ENCODE assay signal across 15 cellular contexts in the genomic region with DNA sequence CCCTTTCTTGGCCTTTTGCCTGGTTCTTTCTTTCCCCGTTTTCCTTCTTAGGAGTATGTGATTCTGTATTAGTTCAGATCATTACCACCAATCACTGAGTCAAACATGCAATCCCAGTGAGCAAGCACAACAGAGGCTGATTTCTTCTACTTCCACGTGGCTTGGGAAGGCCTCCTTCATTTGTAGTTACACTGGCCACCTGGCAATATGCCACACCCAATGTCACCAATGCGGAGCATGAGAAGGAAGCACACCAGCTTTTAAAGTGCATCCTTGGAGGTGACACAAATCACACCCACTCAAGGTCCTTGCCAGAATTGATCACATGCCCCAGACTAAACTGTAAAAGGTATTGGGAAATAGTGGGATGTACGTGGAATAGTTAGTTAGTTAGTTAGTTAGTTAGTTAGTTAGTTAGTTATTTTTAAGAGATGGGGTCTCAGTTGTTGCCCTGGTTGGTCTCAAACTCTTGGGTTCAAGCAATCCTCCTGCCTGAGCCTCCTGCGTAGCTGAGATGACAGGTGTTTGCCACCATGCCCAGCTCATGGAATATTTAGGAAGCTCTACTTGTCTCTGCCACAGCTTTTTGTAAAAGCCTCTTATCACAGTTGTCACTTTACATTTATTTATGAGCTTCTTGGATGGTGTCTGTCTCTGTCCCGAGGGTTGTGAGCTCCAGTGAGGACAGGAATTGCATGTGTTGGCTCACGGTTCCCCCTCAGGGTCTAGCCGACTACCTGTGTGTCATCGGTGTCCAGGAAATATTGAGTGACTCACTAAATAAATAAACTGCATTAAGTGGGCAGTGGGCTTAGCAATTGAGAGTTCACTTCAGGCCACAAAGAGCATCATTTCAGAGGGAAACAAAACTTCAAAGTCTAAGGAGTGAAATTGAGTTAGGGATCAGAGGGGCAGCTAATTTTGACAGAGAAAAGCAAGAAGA. TPM values are rescaled to one million over a fixed set of nuclear protein-coding genes. Genes with fewer than 3 reads are reported as not detected.
DNase-seq lines count a peak whose midpoint lies in the region; ATAC-seq, FAIRE-seq and TF ChIP-seq lines count a peak whose summit lies in the region.
"Had no signal": no experiment of that assay in that cellular context is flagged by ENCODE, and none has a peak within 500 bp of the region (broad histone marks: within the 10 kb centered on the region; RNA-seq: fewer than 3 reads in every experiment).

No MANE protein-coding gene starts in this region.

- peak; percentile 82 for DNase-seq in A172 (ENCODE audit: low spot score)
- DNase-seq in H4 (ENCODE audit: low spot score), result peak; percentile 76
- DNase-seq in SW480 (ENCODE audit: low spot score), result peak; percentile 81
- peak; percentile 93 for DNase-seq in islet precursor cell
- no peak for DNase-seq in activated CD8-positive, alpha-beta T cell treated with anti-CD3 and anti-CD28 coated beads for 36 hours
- DNase-seq in H54 (ENCODE audit: insufficient read length, low spot score), result no peak
- DNase-seq in OCI-LY7 (ENCODE audit: low spot score), result no peak
- DNase-seq: aorta; CD4-positive, CD25-positive, alpha-beta regulatory T cell; heart right ventricle; naive thymus-derived CD8-positive, alpha-beta T cell; NCI-H2081 treated with DMSO at 0.1 percent for 48 hours; stimulated activated CD4-positive, alpha-beta T cell treated with anti-CD3 and anti-CD28 coated beads, Interleukin-4, amount 100 ng/mL, for 1 hour; thyroid gland had no signal

- BruUV-seq in OCI-LY7 (replicated peaks; lab: Mats Ljungman, UMichigan), result no TSS peak

- H3K27me3 Mint-ChIP-seq in activated CD8-positive, alpha-beta T cell treated with anti-CD3 and anti-CD28 coated beads for 36 hours, result no peaks in the 10 kb centered on the region
- H3K27me3 Mint-ChIP-seq: naive thymus-derived CD8-positive, alpha-beta T cell had no signal

- H3K9me3 Mint-ChIP-seq in activated CD8-positive, alpha-beta T cell treated with anti-CD3 and anti-CD28 coated beads for 36 hours, result no peaks in the 10 kb centered on the region
- H3K9me3 Mint-ChIP-seq: naive thymus-derived CD8-positive, alpha-beta T cell had no signal

- no peak for ATAC-seq in HG02759 (IDR thresholded peaks at IDR 0.05; ENCODE audit: unreplicated experiment)
- no peak for ATAC-seq in activated CD8-positive, alpha-beta T cell treated with anti-CD3 and anti-CD28 coated beads for 36 hours
- ATAC-seq: naive thymus-derived CD8-positive, alpha-beta T cell had no signal

- no peak overlapping the region for H3K27ac Mint-ChIP-seq in activated CD8-positive, alpha-beta T cell treated with anti-CD3 and anti-CD28 coated beads for 36 hours
- H3K27ac Mint-ChIP-seq: naive thymus-derived CD8-positive, alpha-beta T cell had no signal

- H4K20me1 ChIP-seq in OCI-LY7 (ENCODE audit: insufficient read depth, low read length), result no peaks in the 10 kb centered on the region

- H3K4me3 Mint-ChIP-seq in activated CD8-positive, alpha-beta T cell treated with anti-CD3 and anti-CD28 coated beads for 36 hours, result no peak overlapping the region
- H3K4me3 Mint-ChIP-seq: CD4-positive, CD25-positive, alpha-beta regulatory T cell; naive thymus-derived CD8-positive, alpha-beta T cell had no signal

- TF ChIP-seq CTCF in activated CD8-positive, alpha-beta T cell treated with anti-CD3 and anti-CD28 coated beads for 36 hours (IDR thresholded peaks at IDR 0.05), result no peak
- TF ChIP-seq CTCF in OCI-LY7 (conservative IDR thresholded peaks at IDR 0.05; ENCODE audit: low read length), result no peak

- H3K4me1 ChIP-seq in OCI-LY7 (ENCODE audit: insufficient read depth, low read length, poor library complexity, severe bottlenecking), result no peaks in the 10 kb centered on the region
- H3K4me1 ChIP-seq: thyroid gland had no signal

- H3K27ac ChIP-seq in OCI-LY7 (ENCODE audit: low read depth, low read length, poor library complexity, severe bottlenecking), result no peak overlapping the region
- H3K27ac ChIP-seq: thyroid gland had no signal

- no peak for TF ChIP-seq POLR2A in H54 (IDR thresholded peaks at IDR 0.05; ENCODE audit: low read depth, low read length)

- no peak overlapping the region for H3K4me3 ChIP-seq in OCI-LY7 (ENCODE audit: low read depth, low read length, poor library complexity, severe bottlenecking)
- H3K4me3 ChIP-seq: heart right ventricle, thyroid gland had no signal

- no peak for FAIRE-seq in H54 (lab: Jason Lieb, UNC)

- no peak overlapping the region for H3K4me2 ChIP-seq in OCI-LY7 (ENCODE audit: low read length)

- POLR2A ChIA-PET in activated CD8-positive, alpha-beta T cell treated with anti-CD3 and anti-CD28 coated beads for 36 hours (lab: Charles Lee), result interaction anchor here (1.0 to 1.9 kb wide), 4 partner anchors 19 to 29 kb away, joined by 3 to 6 read pairs (median 5); a partner anchor contains a TSS
- POLR2A ChIA-PET in OCI-LY7 (lab: Charles Lee), result interaction anchor here (0.5 to 1.5 kb wide), 5 partner anchors 10 to 812 kb away, joined by 3 to 5 read pairs (median 5); no protein-coding TSS in a partner anchor

- no peaks in the 10 kb centered on the region for H3K36me3 ChIP-seq in OCI-LY7 (ENCODE audit: insufficient read depth, low read length)
- H3K36me3 ChIP-seq: heart right ventricle, thyroid gland had no signal

- H3K36me3 Mint-ChIP-seq in activated CD8-positive, alpha-beta T cell treated with anti-CD3 and anti-CD28 coated beads for 36 hours (ENCODE audit: low read depth), result no peaks in the 10 kb centered on the region
- H3K36me3 Mint-ChIP-seq: CD4-positive, CD25-positive, alpha-beta regulatory T cell; naive thymus-derived CD8-positive, alpha-beta T cell had no signal

- H2AFZ ChIP-seq in OCI-LY7 (ENCODE audit: low read length), result no peak overlapping the region

- intact Hi-C loops in activated CD8-positive, alpha-beta T cell treated with anti-CD3 and anti-CD28 coated beads for 36 hours (cut with micrococcal nuclease), result no loop called here
- intact Hi-C loops in OCI-LY7 (cut with micrococcal nuclease; ENCODE audit: unreplicated experiment), result no loop called here

- H3K4me1 Mint-ChIP-seq in activated CD8-positive, alpha-beta T cell treated with anti-CD3 and anti-CD28 coated beads for 36 hours (ENCODE audit: low read depth), result peaks cover 22% of the 10 kb centered on the region

- CTCF ChIA-PET in activated CD8-positive, alpha-beta T cell treated with anti-CD3 and anti-CD28 coated beads for 36 hours (lab: Charles Lee), result interaction anchor here (0.7 to 1.7 kb wide), 5 partner anchors 13 to 41 kb away, joined by 3 to 4 read pairs (median 3); a partner anchor contains a TSS
- CTCF ChIA-PET in OCI-LY7 (lab: Charles Lee; ENCODE audit: unreplicated experiment), result interaction anchor here (0.6 kb wide), 1 partner anchor 32 kb away, joined by 4 read pairs; no protein-coding TSS in a partner anchor

- H3K9me2 ChIP-seq in OCI-LY7 (ENCODE audit: insufficient read depth, low read length), result no peaks in the 10 kb centered on the region

- no peaks in the 10 kb centered on the region for H3K79me2 ChIP-seq in OCI-LY7 (ENCODE audit: insufficient read depth, low read depth, low read length)

- H3K9me3 ChIP-seq in OCI-LY7 (ENCODE audit: low read length), result no peaks in the 10 kb centered on the region
- H3K9me3 ChIP-seq: thyroid gland had no signal

RNA-seq across cellular contexts. Expression of a gene that starts 28.1 kb away (rescaled TPM):
- 49.8 and 51.9 TPM in 2 replicates for total RNA-seq in A172 (2014; rRNA removed; shearing (Covaris generic))
- 32.8 and 42.2 TPM in 2 replicates for total RNA-seq in H4 (2014; rRNA removed; shearing (Covaris generic))
- 100 to 1,000 TPM; 119 to 120 TPM for total RNA-seq in activated CD8-positive, alpha-beta T cell treated with anti-CD3 and anti-CD28 coated beads for 36 hours
- total RNA-seq in OCI-LY7 (2014; rRNA removed; shearing (Covaris generic)), result 31.5 and 39.3 TPM in 2 replicates
- total RNA-seq in OCI-LY7 (2022), result 53.4 and 53.8 TPM in 2 replicates

Comparison
In these comparisons a context has a peak if more than half of its experiments do, and no peak if none do; other contexts are left out.
1. DNase-seq: peak in A172 (single experiment), H4 (single experiment), SW480 (single experiment) and islet precursor cell (single experiment); none in activated CD8-positive, alpha-beta T cell treated with anti-CD3 and anti-CD28 coated beads for 36 hours (single experiment), H54 (single experiment) and OCI-LY7 (single experiment).